ENCODE assay signal across 14 cellular contexts in genomic region chr1:229118662-229119061, GRCh38.
"Had no signal": no experiment of that assay in that cellular context is flagged by ENCODE, and none has a peak within 500 bp of the region (broad histone marks: within the 10 kb centered on the region; RNA-seq: fewer than 3 reads in every experiment).

No MANE protein-coding gene starts in this region.

- H3K9me3 Mint-ChIP-seq: activated naive CD8-positive, alpha-beta T cell treated with anti-CD3 and anti-CD28 coated beads, Interleukin-2, amount 50 U/mL, for 24 hours had no signal

- DNase-seq: activated B cell treated with CpG ODN at 0.5 μM for 24 hours; activated naive CD4-positive, alpha-beta T cell treated with anti-CD3 and anti-CD28 coated beads for 36 hours; activated naive CD8-positive, alpha-beta T cell treated with anti-CD3 and anti-CD28 coated beads, Interleukin-2, amount 50 U/mL, for 24 hours; foreskin keratinocyte; mesendoderm; stimulated activated CD4-positive, alpha-beta T cell treated with anti-CD3 and anti-CD28 coated beads, Interleukin-1b, Interleukin-23, amount 100 ng/mL, for 48 hours; T-helper 2 cell had no signal

- H3K4me1 ChIP-seq: foreskin keratinocyte had no signal

- H3K27ac ChIP-seq: cardiac muscle cell, foreskin keratinocyte, left ventricle myocardium inferior, vagina had no signal

- H3K36me3 ChIP-seq: cardiac muscle cell, left ventricle myocardium inferior, vagina had no signal

- H3K27me3 Mint-ChIP-seq: activated B cell treated with CpG ODN at 0.5 μM for 24 hours; activated naive CD8-positive, alpha-beta T cell treated with anti-CD3 and anti-CD28 coated beads, Interleukin-2, amount 50 U/mL, for 24 hours had no signal

- H3K9me3 ChIP-seq: left ventricle myocardium inferior, vagina had no signal

- H3K4me1 Mint-ChIP-seq: activated B cell treated with CpG ODN at 0.5 μM for 24 hours; activated naive CD8-positive, alpha-beta T cell treated with anti-CD3 and anti-CD28 coated beads, Interleukin-2, amount 50 U/mL, for 24 hours had no signal

- FAIRE-seq: colon, endometrium had no signal

- H3K4me3 ChIP-seq: cardiac muscle cell, left ventricle myocardium inferior, vagina had no signal

- H3K27me3 ChIP-seq: foreskin keratinocyte, vagina had no signal

- H3K27ac Mint-ChIP-seq: activated B cell treated with CpG ODN at 0.5 μM for 24 hours; activated naive CD4-positive, alpha-beta T cell treated with anti-CD3 and anti-CD28 coated beads for 36 hours; activated naive CD8-positive, alpha-beta T cell treated with anti-CD3 and anti-CD28 coated beads, Interleukin-2, amount 50 U/mL, for 24 hours; activated T-helper 2 cell treated with anti-CD3 and anti-CD28 coated beads, Interferon-gamma antibody, Interleukin-2, Interleukin-4, amounts not matched to agents 10 μg/mL and 5 μg/mL and 100 μg/mL, durations not matched to agents 14 hours and 24 hours and 36 hours had no signal

- H3K4me3 Mint-ChIP-seq: activated B cell treated with CpG ODN at 0.5 μM for 24 hours; activated naive CD4-positive, alpha-beta T cell treated with anti-CD3 and anti-CD28 coated beads for 36 hours; activated naive CD8-positive, alpha-beta T cell treated with anti-CD3 and anti-CD28 coated beads, Interleukin-2, amount 50 U/mL, for 24 hours; nephron had no signal
